Comparison of ENCODE assay signal across 11 cellular contexts in genomic region chr10:117542706-117543244, GRCh38. TPM values are rescaled to one million over a fixed set of nuclear protein-coding genes. Genes with fewer than 3 reads are reported as not detected.
DNase-seq lines count a peak whose midpoint lies in the region; ATAC-seq and TF ChIP-seq lines count a peak whose summit lies in the region.
"Had no signal": no experiment of that assay in that cellular context is flagged by ENCODE, and none has a peak within 500 bp of the region (broad histone marks: within the 10 kb centered on the region; RNA-seq: fewer than 3 reads in every experiment).

Gene EMX2, plus strand, starts transcription at chr10:117542746. Its CDS starts 522 bp downstream, at chr10:117543268.

- no peak for DNase-seq in CD4-positive, alpha-beta memory T cell
- DNase-seq in NCI-H69 (lab: John Stamatoyannopoulos, UW) (peak; percentile 75), fibroblast of mammary gland (ENCODE audit: low read depth) (no peak), progenitor cell of endocrine pancreas (ENCODE audit: low spot score, unreplicated experiment) (no peak), HUDEP-2 (lab: John Stamatoyannopoulos, UW; ENCODE audit: unreplicated experiment in 76 of 76) (no peak), GM19238 (ENCODE audit: insufficient read length, low spot score) (no peak), hepatic stellate cell (ENCODE audit: low spot score) (no peak)
- DNase-seq: OCI-M1; stimulated activated CD4-positive, alpha-beta T cell treated with anti-CD3 and anti-CD28 coated beads, Interleukin-4, amount 100 ng/mL, for 4 hours had no signal

- H3K4me1 Mint-ChIP-seq in CD4-positive, alpha-beta memory T cell, result peaks cover 3 to 36% (median 26%) of the 10 kb centered on the region in 4 donors
- H3K4me1 Mint-ChIP-seq in progenitor cell of endocrine pancreas (ENCODE audit: low read depth), result peaks cover 16% of the 10 kb centered on the region

- H3K36me3 Mint-ChIP-seq in CD4-positive, alpha-beta memory T cell, result no peaks in the 10 kb centered on the region
- no peaks in the 10 kb centered on the region for H3K36me3 Mint-ChIP-seq in progenitor cell of endocrine pancreas (ENCODE audit: insufficient read depth)

- peak within 1 kb of the TSS in 7 of 8 donors; percentile 35 to 73 (median 56) for H3K4me3 Mint-ChIP-seq in CD4-positive, alpha-beta memory T cell
- peak within 1 kb of the TSS; percentile 73 for H3K4me3 Mint-ChIP-seq in progenitor cell of endocrine pancreas (ENCODE audit: low read depth)

- no peak for ATAC-seq in HG02763 (IDR thresholded peaks at IDR 0.05; ENCODE audit: unreplicated experiment)

- intact Hi-C loops in CD4-positive, alpha-beta memory T cell (cut with micrococcal nuclease), result no loop called here

- H3K9me3 ChIP-seq in CD4-positive, alpha-beta memory T cell (ENCODE audit: control insufficient read depth in 1 of 2, low read length in 2 of 2), result no peaks in the 10 kb centered on the region

- H3K4me3 ChIP-seq in CD4-positive, alpha-beta memory T cell (ENCODE audit: low read length in 2 of 2), result no peak within 1 kb of the TSS
- peak within 1 kb of the TSS; percentile 62 for H3K4me3 ChIP-seq in fibroblast of mammary gland (ENCODE audit: control insufficient read depth, low read depth, low read length)

- no peaks in the 10 kb centered on the region for H3K36me3 ChIP-seq in CD4-positive, alpha-beta memory T cell (ENCODE audit: insufficient read depth, low read length)

- H3K27me3 Mint-ChIP-seq in CD4-positive, alpha-beta memory T cell, result peaks cover 47 to 49% of the 10 kb centered on the region in 2 donors
- H3K27me3 Mint-ChIP-seq in progenitor cell of endocrine pancreas, result peaks cover 91% of the 10 kb centered on the region

- peaks cover 47% of the 10 kb centered on the region for H3K27me3 ChIP-seq in CD4-positive, alpha-beta memory T cell (ENCODE audit: insufficient read depth, low read length)

- TF ChIP-seq CTCF in fibroblast of mammary gland (conservative IDR thresholded peaks at IDR 0.05; ENCODE audit: control insufficient read depth, insufficient read depth, low read depth, low read length), result no peak
- TF ChIP-seq CTCF in progenitor cell of endocrine pancreas (IDR thresholded peaks at IDR 0.05; ENCODE audit: unreplicated experiment), result no peak

- no peak within 1 kb of the TSS for H3K27ac Mint-ChIP-seq in CD4-positive, alpha-beta memory T cell
- H3K27ac Mint-ChIP-seq in progenitor cell of endocrine pancreas, result peak within 1 kb of the TSS; percentile 80

- H3K9me3 Mint-ChIP-seq in CD4-positive, alpha-beta memory T cell, result peaks cover 0 to 4% (median 0%) of the 10 kb centered on the region in 8 donors
- H3K9me3 Mint-ChIP-seq in progenitor cell of endocrine pancreas (ENCODE audit: low read depth), result no peaks in the 10 kb centered on the region

- peaks cover 23% of the 10 kb centered on the region for H3K4me1 ChIP-seq in CD4-positive, alpha-beta memory T cell (ENCODE audit: insufficient read depth, low read length)

- CTCF ChIA-PET in CD4-positive, alpha-beta memory T cell (lab: Charles Lee; ENCODE audit: partially characterized antibody), result no interaction called here

- POLR2A ChIA-PET in CD4-positive, alpha-beta memory T cell (lab: Charles Lee; ENCODE audit: partially characterized antibody), result no interaction called here

- H3K27ac ChIP-seq in CD4-positive, alpha-beta memory T cell (ENCODE audit: low read depth, low read length), result no peak within 1 kb of the TSS

RNA-seq across cellular contexts. Expression of gene EMX2, which starts in this region (rescaled TPM):
- total RNA-seq in CD4-positive, alpha-beta memory T cell, result not detected
- polyA plus RNA-seq in CD4-positive, alpha-beta memory T cell, result not detected
- total RNA-seq in progenitor cell of endocrine pancreas, result 0.89 TPM in 1 of 2 replicates, not detected in the other
- total RNA-seq: HT-29 had no signal
